In genomic region chr1:75708910-75709309, GRCh38 we compare ENCODE assay signal across 1 cellular context.
A peak's percentile ranks its signal among the peaks of the same experiment; 100 is the strongest.
TF ChIP-seq lines count a peak whose summit lies in the region.

No MANE protein-coding gene starts in this region.

TF ChIP-seq in K562, 482 proteins besides CTCF, POLR2A, EP300 and RAD21:
- no peak for TF ChIP-seq CREB5 (CRISPR knock-in tag; IDR thresholded peaks at IDR 0.05)
- TF ChIP-seq, protein P1, sequence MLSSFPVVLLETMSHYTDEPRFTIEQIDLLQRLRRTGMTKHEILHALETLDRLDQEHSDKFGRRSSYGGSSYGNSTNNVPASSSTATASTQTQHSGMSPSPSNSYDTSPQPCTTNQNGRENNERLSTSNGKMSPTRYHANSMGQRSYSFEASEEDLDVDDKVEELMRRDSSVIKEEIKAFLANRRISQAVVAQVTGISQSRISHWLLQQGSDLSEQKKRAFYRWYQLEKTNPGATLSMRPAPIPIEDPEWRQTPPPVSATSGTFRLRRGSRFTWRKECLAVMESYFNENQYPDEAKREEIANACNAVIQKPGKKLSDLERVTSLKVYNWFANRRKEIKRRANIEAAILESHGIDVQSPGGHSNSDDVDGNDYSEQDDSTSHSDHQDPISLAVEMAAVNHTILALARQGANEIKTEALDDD (IDR thresholded peaks at IDR 0.05), result peak; percentile 55
TF ChIP-seq in K562: peak in this region for 1.
